In the genomic region with DNA sequence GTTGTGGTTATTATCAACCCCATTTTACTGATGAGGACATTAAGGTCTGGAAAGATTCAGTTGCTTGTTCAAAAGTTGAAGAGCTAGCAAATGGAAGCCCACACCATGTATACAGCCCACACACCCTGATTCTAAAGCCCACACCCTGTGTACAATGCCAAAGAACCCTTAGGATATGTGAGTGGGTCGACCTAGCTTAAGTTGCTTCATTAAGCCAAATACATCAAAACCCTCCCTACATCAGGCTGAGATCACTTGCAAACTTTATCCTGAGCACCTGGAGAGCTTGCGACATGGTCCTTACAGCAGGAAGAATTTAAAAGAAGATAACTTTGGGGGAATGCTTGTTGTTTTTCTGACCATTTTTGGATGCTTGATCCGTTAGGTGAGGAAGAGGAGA, we compare ENCODE assay signal across 14 cellular contexts. TPM values are rescaled to one million over a fixed set of nuclear protein-coding genes. Genes with fewer than 3 reads are reported as not detected.
DNase-seq lines count a peak whose midpoint lies in the region; ATAC-seq and TF ChIP-seq lines count a peak whose summit lies in the region.
"Had no signal": no experiment of that assay in that cellular context is flagged by ENCODE, and none has a peak within 500 bp of the region (broad histone marks: within the 10 kb centered on the region; RNA-seq: fewer than 3 reads in every experiment).

No MANE protein-coding gene starts in this region.

- H3K36me3 Mint-ChIP-seq in activated CD4-positive, alpha-beta memory T cell treated with anti-CD3 and anti-CD28 coated beads, Interleukin-2, amount 10 ng/mL, durations not matched to agents 7 days and 5 days (ENCODE audit: low read depth) = peaks cover 30% of the 10 kb centered on the region
- peaks cover 27% of the 10 kb centered on the region for H3K36me3 Mint-ChIP-seq in activated CD4-positive, alpha-beta memory T cell treated with anti-CD3 and anti-CD28 coated beads for 36 hours

- H3K27me3 Mint-ChIP-seq in activated CD4-positive, alpha-beta memory T cell treated with anti-CD3 and anti-CD28 coated beads, Interleukin-2, amount 10 ng/mL, durations not matched to agents 7 days and 5 days = no peaks in the 10 kb centered on the region
- H3K27me3 Mint-ChIP-seq in activated CD4-positive, alpha-beta memory T cell treated with anti-CD3 and anti-CD28 coated beads for 36 hours = no peaks in the 10 kb centered on the region

- peak overlapping the region; percentile 87 for H3K4me3 ChIP-seq in OCI-LY1 (ENCODE audit: low read depth, low read length, poor library complexity, severe bottlenecking)
- H3K4me3 ChIP-seq in esophagus squamous epithelium = no peak overlapping the region
- peak overlapping the region; percentile 64 for H3K4me3 ChIP-seq in thoracic aorta
- H3K4me3 ChIP-seq in PC-9 = no peak overlapping the region
- H3K4me3 ChIP-seq: A549 had no signal

- no peak overlapping the region for H2AFZ ChIP-seq in OCI-LY1 (ENCODE audit: low read length)
- no peak overlapping the region for H2AFZ ChIP-seq in PC-9

- no peak for ATAC-seq in thoracic aorta (ENCODE audit: insufficient number of reproducible peaks, low FRiP score, low read depth)
- no peak for ATAC-seq in GM18520 (IDR thresholded peaks at IDR 0.05; ENCODE audit: unreplicated experiment)
- ATAC-seq: A549, gastroesophageal sphincter had no signal

- TF ChIP-seq CTCF in OCI-LY1 (IDR thresholded peaks at IDR 0.05; ENCODE audit: low read length) (no peak), esophagus squamous epithelium (IDR thresholded peaks at IDR 0.05) (no peak), thoracic aorta (IDR thresholded peaks at IDR 0.05) (no peak), PC-9 (conservative IDR thresholded peaks at IDR 0.05) (no peak)

- H3K79me2 ChIP-seq in OCI-LY1 (ENCODE audit: insufficient read depth, low read length) (peaks cover 34% of the 10 kb centered on the region), PC-9 (ENCODE audit: low read depth) (no peaks in the 10 kb centered on the region)

- H3K27ac ChIP-seq in OCI-LY1 (ENCODE audit: low read depth, low read length, poor library complexity, severe bottlenecking) = peak overlapping the region; percentile 95
- peak overlapping the region; percentile 3 to 86 (median 66) for H3K27ac ChIP-seq in esophagus squamous epithelium
- peak overlapping the region in 1 of 2 donors; percentile 14 for H3K27ac ChIP-seq in thoracic aorta
- no peak overlapping the region for H3K27ac ChIP-seq in PC-9
- H3K27ac ChIP-seq: A549 had no signal

- peak; percentile 16 for DNase-seq in activated CD4-positive, alpha-beta memory T cell treated with anti-CD3 and anti-CD28 coated beads, Interleukin-2, amount 10 ng/mL, durations not matched to agents 7 days and 5 days
- no peak for DNase-seq in activated CD4-positive, alpha-beta memory T cell treated with anti-CD3 and anti-CD28 coated beads for 36 hours
- DNase-seq in esophagus squamous epithelium (lab: John Stamatoyannopoulos, UW) (no peak), thoracic aorta (ENCODE audit: low spot score) (no peak), NCI-H146 (lab: John Stamatoyannopoulos, UW) (no peak), PC-9 (no peak)
- DNase-seq: NCI-H1417 treated with DMSO at 0.1 percent for 48 hours; nephron progenitor cell; NK-92 treated with Interleukin-12 subunit alpha and Interleukin-12 subunit beta, amount 100 ng/mL, for 24 hours; T1000 had no signal

- peaks cover 3% of the 10 kb centered on the region; the same call in 1 of the 2 replicates for H3K36me3 ChIP-seq in OCI-LY1 (ENCODE audit: insufficient read depth, low read length)
- no peaks in the 10 kb centered on the region for H3K36me3 ChIP-seq in esophagus squamous epithelium
- H3K36me3 ChIP-seq in thoracic aorta = no peaks in the 10 kb centered on the region
- H3K36me3 ChIP-seq in PC-9 (ENCODE audit: low read depth) = no peaks in the 10 kb centered on the region
- H3K36me3 ChIP-seq: gastroesophageal sphincter had no signal

- peaks cover 3% of the 10 kb centered on the region; the same call in 1 of the 2 replicates for H3F3A ChIP-seq in OCI-LY1 (ENCODE audit: insufficient read depth, low read length)
- no peaks in the 10 kb centered on the region for H3F3A ChIP-seq in PC-9 (ENCODE audit: insufficient read depth, low read depth)

- no TSS peak for BruUV-seq in PC-9 (replicated peaks; lab: Mats Ljungman, UMichigan)

- H3K4me2 ChIP-seq in OCI-LY1 (ENCODE audit: low read length) (peak overlapping the region; percentile 84), PC-9 (no peak overlapping the region)
- H3K4me2 ChIP-seq: A549 had no signal

- H3K4me1 ChIP-seq in OCI-LY1 (ENCODE audit: insufficient read depth, low read length, severe bottlenecking) (peaks cover 59% of the 10 kb centered on the region), esophagus squamous epithelium (peaks cover 15 to 48% (median 17%) of the 10 kb centered on the region in 3 donors), thoracic aorta (ENCODE audit: control insufficient read depth in 1 of 2, low read depth in 2 of 2) (no peaks in the 10 kb centered on the region), PC-9 (replicated peaks; ENCODE audit: insufficient read depth) (no peaks in the 10 kb centered on the region)
- H3K4me1 ChIP-seq: gastroesophageal sphincter had no signal

- no peak for TF ChIP-seq POLR2A in esophagus squamous epithelium (IDR thresholded peaks at IDR 0.05)

- CTCF ChIA-PET in activated CD4-positive, alpha-beta memory T cell treated with anti-CD3 and anti-CD28 coated beads, Interleukin-2, amount 10 ng/mL, durations not matched to agents 7 days and 5 days (lab: Charles Lee) = interaction anchor here (0.8 to 3.5 kb wide), 16 partner anchors 10 to 270 kb away, joined by 3 to 26 read pairs (median 5); no protein-coding TSS in a partner anchor
- CTCF ChIA-PET in activated CD4-positive, alpha-beta memory T cell treated with anti-CD3 and anti-CD28 coated beads for 36 hours (lab: Charles Lee) = interaction anchor here (0.9 to 3.1 kb wide), 18 partner anchors 8 to 271 kb away, joined by 3 to 27 read pairs (median 6); no protein-coding TSS in a partner anchor
- CTCF ChIA-PET in PC-9 (lab: Charles Lee) = no interaction called here

- peak overlapping the region; percentile 96 for H3K9ac ChIP-seq in OCI-LY1 (ENCODE audit: low read length)

- POLR2A ChIA-PET in activated CD4-positive, alpha-beta memory T cell treated with anti-CD3 and anti-CD28 coated beads, Interleukin-2, amount 10 ng/mL, durations not matched to agents 7 days and 5 days (lab: Charles Lee) = interaction anchor here (0.7 to 3.7 kb wide), 24 partner anchors 8 to 484 kb away, joined by 3 to 115 read pairs (median 8); a partner anchor contains a TSS
- POLR2A ChIA-PET in activated CD4-positive, alpha-beta memory T cell treated with anti-CD3 and anti-CD28 coated beads for 36 hours (lab: Charles Lee) = interaction anchor here (0.7 to 2.8 kb wide), 14 partner anchors 11 to 269 kb away, joined by 3 to 31 read pairs (median 8); no protein-coding TSS in a partner anchor
- POLR2A ChIA-PET in PC-9 (lab: Charles Lee; ENCODE audit: unreplicated experiment) = interaction anchor here (0.7 kb wide), 1 partner anchor 1780 kb away, joined by 5 read pairs; no protein-coding TSS in a partner anchor

- H3K27ac Mint-ChIP-seq in activated CD4-positive, alpha-beta memory T cell treated with anti-CD3 and anti-CD28 coated beads, Interleukin-2, amount 10 ng/mL, durations not matched to agents 7 days and 5 days = no peak overlapping the region
- no peak overlapping the region for H3K27ac Mint-ChIP-seq in activated CD4-positive, alpha-beta memory T cell treated with anti-CD3 and anti-CD28 coated beads for 36 hours
- H3K27ac Mint-ChIP-seq: nephron progenitor cell had no signal

- H3K27me3 ChIP-seq in OCI-LY1 (ENCODE audit: insufficient read depth, low read length) = no peaks in the 10 kb centered on the region
- H3K27me3 ChIP-seq in esophagus squamous epithelium = no peaks in the 10 kb centered on the region
- H3K27me3 ChIP-seq in thoracic aorta (replicated peaks; ENCODE audit: insufficient read depth) = no peaks in the 10 kb centered on the region
- H3K27me3 ChIP-seq in PC-9 (ENCODE audit: insufficient read depth, low read depth) = no peaks in the 10 kb centered on the region
- H3K27me3 ChIP-seq: gastroesophageal sphincter had no signal

- no peaks in the 10 kb centered on the region for H3K9me2 ChIP-seq in OCI-LY1 (ENCODE audit: low read depth, low read length)
- no peaks in the 10 kb centered on the region for H3K9me2 ChIP-seq in PC-9 (ENCODE audit: insufficient read depth)

- H3K4me3 Mint-ChIP-seq in activated CD4-positive, alpha-beta memory T cell treated with anti-CD3 and anti-CD28 coated beads, Interleukin-2, amount 10 ng/mL, durations not matched to agents 7 days and 5 days = no peak overlapping the region
- H3K4me3 Mint-ChIP-seq in activated CD4-positive, alpha-beta memory T cell treated with anti-CD3 and anti-CD28 coated beads for 36 hours = no peak overlapping the region
- H3K4me3 Mint-ChIP-seq: nephron progenitor cell had no signal

- H4K20me1 ChIP-seq in OCI-LY1 (ENCODE audit: insufficient read depth, low read length) (no peaks in the 10 kb centered on the region), PC-9 (ENCODE audit: insufficient read depth) (no peaks in the 10 kb centered on the region)

- intact Hi-C loops in activated CD4-positive, alpha-beta memory T cell treated with anti-CD3 and anti-CD28 coated beads for 36 hours (cut with micrococcal nuclease) = loop anchor here (1.0 to 10.0 kb wide), 4 partner anchors 11 to 579 kb away; a partner anchor contains a TSS
- intact Hi-C loops in esophagus squamous epithelium (cut with DNase I) = no loop called here
- intact Hi-C loops in PC-9 (cut with micrococcal nuclease; ENCODE audit: unreplicated experiment) = no loop called here

- H3K4me1 Mint-ChIP-seq in activated CD4-positive, alpha-beta memory T cell treated with anti-CD3 and anti-CD28 coated beads, Interleukin-2, amount 10 ng/mL, durations not matched to agents 7 days and 5 days = peaks cover 29% of the 10 kb centered on the region
- peaks cover 30% of the 10 kb centered on the region for H3K4me1 Mint-ChIP-seq in activated CD4-positive, alpha-beta memory T cell treated with anti-CD3 and anti-CD28 coated beads for 36 hours (ENCODE audit: low read depth)

- no peaks in the 10 kb centered on the region for H3K9me3 ChIP-seq in OCI-LY1 (ENCODE audit: low read length)
- H3K9me3 ChIP-seq in esophagus squamous epithelium = no peaks in the 10 kb centered on the region
- H3K9me3 ChIP-seq in thoracic aorta = no peaks in the 10 kb centered on the region
- no peaks in the 10 kb centered on the region for H3K9me3 ChIP-seq in PC-9 (ENCODE audit: insufficient read depth, low read depth)
- H3K9me3 ChIP-seq: A549, gastroesophageal sphincter had no signal

- 33 to 37% methylated on average over 3 of the region's 3 CpGs for WGBS in esophagus squamous epithelium, 2 donors

- H3K9me3 Mint-ChIP-seq in activated CD4-positive, alpha-beta memory T cell treated with anti-CD3 and anti-CD28 coated beads, Interleukin-2, amount 10 ng/mL, durations not matched to agents 7 days and 5 days = no peaks in the 10 kb centered on the region
- H3K9me3 Mint-ChIP-seq in activated CD4-positive, alpha-beta memory T cell treated with anti-CD3 and anti-CD28 coated beads for 36 hours = no peaks in the 10 kb centered on the region
- H3K9me3 Mint-ChIP-seq: nephron progenitor cell had no signal

RNA-seq across cellular contexts. Expression of a gene that starts 0.4 kb away (rescaled TPM):
- 100 to 1,000 TPM; 128 to 132 TPM for total RNA-seq in activated CD4-positive, alpha-beta memory T cell treated with anti-CD3 and anti-CD28 coated beads, Interleukin-2, amount 10 ng/mL, durations not matched to agents 7 days and 5 days
- total RNA-seq in activated CD4-positive, alpha-beta memory T cell treated with anti-CD3 and anti-CD28 coated beads for 36 hours = 10 to 100 TPM; 79.8 to 87.7 TPM
- total RNA-seq in esophagus squamous epithelium = 1 to 10 TPM; 3.2 to 9.0 (median 5.5) TPM
- total RNA-seq in thoracic aorta = 10 to 100 TPM; 10.8 to 14.5 TPM
- not detected in 2 replicates for total RNA-seq in PC-9 (2021)

Comparison
In these comparisons a context has a peak if more than half of its experiments do, and no peak if none do; other contexts are left out.
1. H3K4me3 ChIP-seq: peak in OCI-LY1 (single experiment) and thoracic aorta (single experiment); none in esophagus squamous epithelium (0 of 4) and PC-9 (single experiment).
2. RNA of a gene that starts 0.4 kb away (total RNA-seq): 128 to 132 TPM in activated CD4-positive, alpha-beta memory T cell treated with anti-CD3 and anti-CD28 coated beads, Interleukin-2, amount 10 ng/mL, durations not matched to agents 7 days and 5 days and 79.8 to 87.7 TPM in activated CD4-positive, alpha-beta memory T cell treated with anti-CD3 and anti-CD28 coated beads for 36 hours; 10.8 to 14.5 TPM in thoracic aorta, 3.2 to 9.0 TPM in esophagus squamous epithelium and not detected in PC-9; every median in the first group is over 4 times any median in the second.